8 cellular contexts compared by ENCODE assay signal in genomic region chrX:55056820-55057690, GRCh38. TPM values are rescaled to one million over a fixed set of nuclear protein-coding genes. Genes with fewer than 3 reads are reported as not detected.
DNase-seq lines count a peak whose midpoint lies in the region; ATAC-seq and TF ChIP-seq lines count a peak whose summit lies in the region.

No MANE protein-coding gene starts in this region.

- H3K9me3 ChIP-seq in spleen (peaks cover 0 to 8% (median 0%) of the 10 kb centered on the region in 8 donors), tibial nerve (no peaks in the 10 kb centered on the region)

- H3K36me3 Mint-ChIP-seq in IgD-negative memory B cell: no peaks in the 10 kb centered on the region
- peaks cover 0 to 4% of the 10 kb centered on the region in 2 donors for H3K36me3 Mint-ChIP-seq in activated T-cell treated with anti-CD3 and anti-CD28 coated beads, Interleukin-2, amount 50 U/mL, for 72 hours (ENCODE audit: insufficient read depth in 2 of 2)

- H3K27ac ChIP-seq in spleen (no peak overlapping the region), tibial nerve (no peak overlapping the region)

- TF ChIP-seq POLR2A in spleen (IDR thresholded peaks at IDR 0.05) (no peak), tibial nerve (IDR thresholded peaks at IDR 0.05) (no peak)

- peaks cover 4% of the 10 kb centered on the region for H3K27me3 Mint-ChIP-seq in IgD-negative memory B cell
- peaks cover 10% of the 10 kb centered on the region for H3K27me3 Mint-ChIP-seq in activated T-cell treated with anti-CD3 and anti-CD28 coated beads, Interleukin-2, amount 50 U/mL, for 72 hours (ENCODE audit: low read depth)

- H3K4me1 ChIP-seq in spleen: peaks cover 0 to 9% (median 4%) of the 10 kb centered on the region in 6 donors
- H3K4me1 ChIP-seq in tibial nerve: peaks cover 0 to 4% (median 0%) of the 10 kb centered on the region in 4 donors

- peaks cover 5 to 11% (median 6%) of the 10 kb centered on the region in 3 donors for H3K4me1 Mint-ChIP-seq in IgD-negative memory B cell
- peaks cover 13% of the 10 kb centered on the region for H3K4me1 Mint-ChIP-seq in activated T-cell treated with anti-CD3 and anti-CD28 coated beads, Interleukin-2, amount 50 U/mL, for 72 hours (ENCODE audit: low read depth)

- ATAC-seq in activated T-cell treated with anti-CD3 and anti-CD28 coated beads, Interleukin-2, amount 50 U/mL, for 72 hours (replicated peaks in 1 of 2): peak; percentile 39 to 84
- no peak for ATAC-seq in HG02981 (IDR thresholded peaks at IDR 0.05; ENCODE audit: unreplicated experiment)

- H3K27me3 ChIP-seq in spleen (replicated peaks in 1 of 7) (no peaks in the 10 kb centered on the region), tibial nerve (no peaks in the 10 kb centered on the region)

- TF ChIP-seq CTCF in AG09309 (IDR thresholded peaks at IDR 0.05; ENCODE audit: control insufficient read depth, insufficient read depth, low read depth, low read length, missing control alignments): no peak
- TF ChIP-seq CTCF in spleen (IDR thresholded peaks at IDR 0.05 in 8 of 11, conservative IDR thresholded peaks at IDR 0.05 in 3 of 11): no peak
- TF ChIP-seq CTCF in tibial nerve (IDR thresholded peaks at IDR 0.05): no peak

- DNase-seq in AG09309 (ENCODE audit: low read depth): peak; percentile 3
- DNase-seq in activated T-cell treated with anti-CD3 and anti-CD28 coated beads, Interleukin-2, amount 50 U/mL, for 72 hours: peak in 1 of 2 donors; percentile 15
- DNase-seq in kidney tubule cell (ENCODE audit: low spot score): peak; percentile 36
- DNase-seq in spleen: no peak
- DNase-seq in dedifferentiated amniotic fluid mesenchymal stem cell (ENCODE audit: extremely low spot score): no peak
- DNase-seq in tibial nerve (ENCODE audit: low spot score in 2 of 2): no peak

- WGBS in spleen, 5 donors: 8 to 29% (median 19%) methylated on average over 7 of the region's 7 CpGs
- WGBS in tibial nerve, 2 donors: 22 to 35% methylated on average over 7 of the region's 7 CpGs

- intact Hi-C loops in spleen (cut with DNase I; ENCODE audit: low total_unique reads): no loop called here

- H3K4me3 ChIP-seq in AG09309 (ENCODE audit: control insufficient read depth, low read depth, low read length): no peak overlapping the region
- H3K4me3 ChIP-seq in spleen: peak overlapping the region in 2 of 8 donors; percentile 7 to 49
- H3K4me3 ChIP-seq in tibial nerve: peak overlapping the region in 1 of 4 donors; percentile 26

- TF ChIP-seq EP300 in tibial nerve (IDR thresholded peaks at IDR 0.05): no peak

- H3K9me3 Mint-ChIP-seq in IgD-negative memory B cell: no peaks in the 10 kb centered on the region
- H3K9me3 Mint-ChIP-seq in activated T-cell treated with anti-CD3 and anti-CD28 coated beads, Interleukin-2, amount 50 U/mL, for 72 hours: no peaks in the 10 kb centered on the region

- H3K36me3 ChIP-seq in spleen: no peaks in the 10 kb centered on the region
- H3K36me3 ChIP-seq in tibial nerve: no peaks in the 10 kb centered on the region

- H3K27ac Mint-ChIP-seq in IgD-negative memory B cell: peak overlapping the region in 2 of 3 donors; percentile 9 to 42
- H3K27ac Mint-ChIP-seq in activated T-cell treated with anti-CD3 and anti-CD28 coated beads, Interleukin-2, amount 50 U/mL, for 72 hours: peak overlapping the region; percentile 70

- H3K4me3 Mint-ChIP-seq in IgD-negative memory B cell: peak overlapping the region; percentile 5 to 90 (median 64)
- peak overlapping the region; percentile 70 to 91 for H3K4me3 Mint-ChIP-seq in activated T-cell treated with anti-CD3 and anti-CD28 coated beads, Interleukin-2, amount 50 U/mL, for 72 hours

RNA-seq across cellular contexts. Expression of gene PAGE2B, which starts 17.8 kb away (rescaled TPM):
- not detected for polyA plus RNA-seq in IgD-negative memory B cell
- 1 to 10 TPM in 1 of 2 donors, under 1 TPM in 1; 0.74 to 1.1 TPM for total RNA-seq in activated T-cell treated with anti-CD3 and anti-CD28 coated beads, Interleukin-2, amount 50 U/mL, for 72 hours
- 1 to 10 TPM in 1 of 7 donors, not detected in 6; 1.6 TPM for total RNA-seq in spleen
- under 1 TPM in 2 of 3 donors, not detected in 1; 0.53 to 0.61 TPM for polyA plus RNA-seq in spleen
- total RNA-seq in tibial nerve: not detected

RNA-seq across cellular contexts. Expression of gene ALAS2, which starts 26.3 kb away (rescaled TPM):
- polyA plus RNA-seq in IgD-negative memory B cell (not detected), spleen (1 to 10 TPM in 1 of 3 donors, under 1 TPM in 2; 0.46 to 2.1 (median 0.46) TPM)
- total RNA-seq in activated T-cell treated with anti-CD3 and anti-CD28 coated beads, Interleukin-2, amount 50 U/mL, for 72 hours: not detected
- total RNA-seq in spleen (100 to 1,000 TPM in 2 of 7 donors, 10 to 100 TPM in 3, 1 to 10 TPM in 2; 3.3 to 206 (median 30.0) TPM), tibial nerve (1 to 10 TPM in 1 of 4 donors, under 1 TPM in 1, not detected in 2; 0.30 to 1.0 TPM)

RNA-seq across cellular contexts. Expression of gene PAGE2, which starts 31.8 kb away (rescaled TPM):
- polyA plus RNA-seq in IgD-negative memory B cell (not detected), spleen (under 1 TPM; 0.15 to 0.39 (median 0.35) TPM)
- total RNA-seq in activated T-cell treated with anti-CD3 and anti-CD28 coated beads, Interleukin-2, amount 50 U/mL, for 72 hours: not detected
- total RNA-seq in spleen (not detected), tibial nerve (not detected)

RNA-seq across cellular contexts. Expression of gene APEX2, which starts 56.9 kb away (rescaled TPM):
- 22.9 TPM for polyA plus RNA-seq in IgD-negative memory B cell
- 10 to 100 TPM; 21.3 to 26.6 TPM for total RNA-seq in activated T-cell treated with anti-CD3 and anti-CD28 coated beads, Interleukin-2, amount 50 U/mL, for 72 hours
- total RNA-seq in spleen: 10 to 100 TPM; 12.5 to 17.4 (median 15.5) TPM
- polyA plus RNA-seq in spleen: 10 to 100 TPM in 1 of 3 donors, 1 to 10 TPM in 2; 7.2 to 11.6 (median 9.3) TPM
- total RNA-seq in tibial nerve: 10 to 100 TPM in 2 of 4 donors, 1 to 10 TPM in 2; 8.0 to 24.5 (median 10.5) TPM

Comparison
In these comparisons a context has a peak if more than half of its experiments do, and no peak if none do; other contexts are left out.
1. DNase-seq: peak in AG09309 (single experiment) and kidney tubule cell (single experiment); none in spleen (single experiment), dedifferentiated amniotic fluid mesenchymal stem cell (single experiment) and tibial nerve (0 of 2).